16 cellular contexts compared by ENCODE assay signal in the genomic region with DNA sequence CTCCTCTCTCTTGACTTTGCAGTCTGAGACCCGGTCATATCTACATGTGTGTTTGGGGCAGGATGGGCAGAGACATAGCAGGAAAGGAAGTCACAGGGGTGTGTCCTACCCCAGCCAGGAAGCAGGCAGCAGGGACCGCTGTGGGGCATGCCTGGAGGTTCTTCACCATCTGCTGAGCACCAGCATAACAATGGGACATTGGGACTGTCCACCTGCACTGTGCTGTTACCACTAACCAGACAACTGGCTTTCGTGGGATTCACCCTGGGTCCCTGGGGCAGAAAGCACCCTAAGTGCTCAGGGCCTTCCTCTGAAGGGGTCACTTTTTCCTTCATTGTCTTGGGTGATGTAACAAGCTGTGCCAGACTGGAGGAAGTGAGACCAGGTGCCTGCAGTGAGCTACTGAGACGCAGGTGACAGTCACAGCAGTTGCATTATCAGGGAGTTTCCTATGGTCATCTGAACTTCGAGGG. TPM values are rescaled to one million over a fixed set of nuclear protein-coding genes. Genes with fewer than 3 reads are reported as not detected.
DNase-seq lines count a peak whose midpoint lies in the region; ATAC-seq and TF ChIP-seq lines count a peak whose summit lies in the region.
"Had no signal": no experiment of that assay in that cellular context is flagged by ENCODE, and none has a peak within 500 bp of the region (broad histone marks: within the 10 kb centered on the region; RNA-seq: fewer than 3 reads in every experiment).

No MANE protein-coding gene starts in this region.

- H3K27ac ChIP-seq in naive thymus-derived CD4-positive, alpha-beta T cell (ENCODE audit: low read depth, low read length), result peak overlapping the region; percentile 59
- H3K27ac ChIP-seq: sigmoid colon had no signal

- peaks cover 13% of the 10 kb centered on the region for H3K9me3 Mint-ChIP-seq in activated T-cell treated with anti-CD3 and anti-CD28 coated beads, Interleukin-2, amount 50 U/mL, for 24 hours
- H3K9me3 Mint-ChIP-seq in activated B cell treated with CpG ODN at 0.5 μM for 24 hours, result peaks cover 4% of the 10 kb centered on the region
- peaks cover 3 to 18% (median 7%) of the 10 kb centered on the region in 11 donors for H3K9me3 Mint-ChIP-seq in naive thymus-derived CD4-positive, alpha-beta T cell

- H3K27me3 ChIP-seq in naive thymus-derived CD4-positive, alpha-beta T cell (ENCODE audit: control insufficient read depth in 2 of 2, insufficient read depth in 2 of 2, low read length in 2 of 2), result no peaks in the 10 kb centered on the region
- H3K27me3 ChIP-seq: sigmoid colon had no signal

- peaks cover 24 to 28% of the 10 kb centered on the region in 2 donors for H3K4me1 ChIP-seq in naive thymus-derived CD4-positive, alpha-beta T cell (ENCODE audit: control insufficient read depth in 2 of 2, insufficient read depth in 2 of 2, low read length in 2 of 2)

- peak overlapping the region; percentile 21 for H3K4me3 ChIP-seq in naive thymus-derived CD4-positive, alpha-beta T cell (ENCODE audit: low read length)
- H3K4me3 ChIP-seq: GM23338, sigmoid colon had no signal

- CTCF ChIA-PET in activated B cell treated with CpG ODN at 0.5 μM for 24 hours (lab: Charles Lee), result no interaction called here
- CTCF ChIA-PET in naive thymus-derived CD4-positive, alpha-beta T cell (lab: Charles Lee), result interaction anchor here (1.3 kb wide), 1 partner anchor 38 kb away, joined by 5 read pairs; a partner anchor contains a TSS

- no peaks in the 10 kb centered on the region for H3K27me3 Mint-ChIP-seq in activated T-cell treated with anti-CD3 and anti-CD28 coated beads, Interleukin-2, amount 50 U/mL, for 24 hours
- no peaks in the 10 kb centered on the region for H3K27me3 Mint-ChIP-seq in activated B cell treated with CpG ODN at 0.5 μM for 24 hours
- H3K27me3 Mint-ChIP-seq in naive thymus-derived CD4-positive, alpha-beta T cell, result peaks cover 0 to 2% (median 0%) of the 10 kb centered on the region in 5 donors

- H3K9me3 ChIP-seq in naive thymus-derived CD4-positive, alpha-beta T cell (ENCODE audit: control insufficient read depth in 2 of 3, low read length in 3 of 3), result no peaks in the 10 kb centered on the region
- H3K9me3 ChIP-seq: sigmoid colon had no signal

- ATAC-seq in HG03432 (IDR thresholded peaks at IDR 0.05; ENCODE audit: unreplicated experiment) (peak; percentile 37), activated B cell treated with CpG ODN at 0.5 μM for 24 hours (ENCODE audit: low read depth) (peak; percentile 58), HG02885 (IDR thresholded peaks at IDR 0.05; ENCODE audit: poor library complexity, unreplicated experiment) (no peak)
- ATAC-seq in naive thymus-derived CD4-positive, alpha-beta T cell, result peak; percentile 67
- ATAC-seq: GM23338 had no signal

- peaks cover 8% of the 10 kb centered on the region for H3K36me3 Mint-ChIP-seq in activated T-cell treated with anti-CD3 and anti-CD28 coated beads, Interleukin-2, amount 50 U/mL, for 24 hours (ENCODE audit: low read depth)
- peaks cover 3% of the 10 kb centered on the region for H3K36me3 Mint-ChIP-seq in activated B cell treated with CpG ODN at 0.5 μM for 24 hours (ENCODE audit: low read depth)
- H3K36me3 Mint-ChIP-seq in naive thymus-derived CD4-positive, alpha-beta T cell, result peaks cover 0 to 20% (median 4%) of the 10 kb centered on the region in 5 donors

- intact Hi-C loops in activated B cell treated with CpG ODN at 0.5 μM for 24 hours (cut with micrococcal nuclease), result no loop called here
- intact Hi-C loops in naive thymus-derived CD4-positive, alpha-beta T cell (cut with micrococcal nuclease), result no loop called here

- POLR2A ChIA-PET in activated B cell treated with CpG ODN at 0.5 μM for 24 hours (lab: Charles Lee), result interaction anchor here (0.9 to 1.9 kb wide), 7 partner anchors 11 to 263 kb away, joined by 3 to 12 read pairs (median 5); a partner anchor contains a TSS
- POLR2A ChIA-PET in naive thymus-derived CD4-positive, alpha-beta T cell (lab: Charles Lee), result interaction anchor here (0.9 to 1.8 kb wide), 3 partner anchors 11 to 38 kb away, joined by 3 to 6 read pairs (median 4); a partner anchor contains a TSS

- no peak overlapping the region for H3K4me3 Mint-ChIP-seq in activated T-cell treated with anti-CD3 and anti-CD28 coated beads, Interleukin-2, amount 50 U/mL, for 24 hours
- H3K4me3 Mint-ChIP-seq in activated B cell treated with CpG ODN at 0.5 μM for 24 hours, result peak overlapping the region; percentile 25
- peak overlapping the region in 9 of 10 donors; percentile 34 to 77 (median 66) for H3K4me3 Mint-ChIP-seq in naive thymus-derived CD4-positive, alpha-beta T cell
- H3K4me3 Mint-ChIP-seq: GM23338 had no signal

- DNase-seq in activated T-cell treated with anti-CD3 and anti-CD28 coated beads, Interleukin-2, amount 50 U/mL, for 24 hours, result peak; percentile 53
- no peak for DNase-seq in activated T-cell treated with anti-CD3 and anti-CD28 coated beads, Interleukin-2, amount 50 U/mL, for 1 hour
- DNase-seq in activated B cell treated with CpG ODN at 0.5 μM for 24 hours (peak; percentile 41), mesenteric fat pad (ENCODE audit: low spot score) (no peak), NCI-H2227 (lab: John Stamatoyannopoulos, UW; ENCODE audit: unreplicated experiment) (no peak)
- DNase-seq in naive thymus-derived CD4-positive, alpha-beta T cell, result peak in 6 of 9 donors; percentile 13 to 52 (median 44)
- DNase-seq: activated CD8-positive, alpha-beta memory T cell treated with anti-CD3 and anti-CD28 coated beads, Interleukin-2, amount 50 U/mL, for 4 hours; glutamatergic neuron; midbrain; NCI-H1417 treated with DMSO at 0.1 percent for 48 hours; sigmoid colon had no signal

- TF ChIP-seq CTCF in activated B cell treated with CpG ODN at 0.5 μM for 24 hours (IDR thresholded peaks at IDR 0.05), result no peak

- peaks cover 0 to 4% (median 0%) of the 10 kb centered on the region in 3 experiments for H3K36me3 ChIP-seq in naive thymus-derived CD4-positive, alpha-beta T cell (ENCODE audit: control insufficient read depth in 2 of 3, insufficient read depth in 3 of 3, low read length in 3 of 3)
- H3K36me3 ChIP-seq: sigmoid colon had no signal

- peaks cover 31% of the 10 kb centered on the region for H3K4me1 Mint-ChIP-seq in activated T-cell treated with anti-CD3 and anti-CD28 coated beads, Interleukin-2, amount 50 U/mL, for 24 hours (ENCODE audit: low read depth)
- H3K4me1 Mint-ChIP-seq in activated B cell treated with CpG ODN at 0.5 μM for 24 hours, result peaks cover 48% of the 10 kb centered on the region
- peaks cover 4 to 50% (median 43%) of the 10 kb centered on the region in 7 donors for H3K4me1 Mint-ChIP-seq in naive thymus-derived CD4-positive, alpha-beta T cell

- H3K27ac Mint-ChIP-seq in activated T-cell treated with anti-CD3 and anti-CD28 coated beads, Interleukin-2, amount 50 U/mL, for 24 hours, result peak overlapping the region; percentile 76
- H3K27ac Mint-ChIP-seq in activated B cell treated with CpG ODN at 0.5 μM for 24 hours, result peak overlapping the region; percentile 93
- H3K27ac Mint-ChIP-seq in naive thymus-derived CD4-positive, alpha-beta T cell, result peak overlapping the region; percentile 74 to 93 (median 84)
- H3K27ac Mint-ChIP-seq: GM23338 had no signal

RNA-seq across cellular contexts. Expression of a gene that starts 2.6 kb away (rescaled TPM):
- total RNA-seq in activated B cell treated with CpG ODN at 0.5 μM for 24 hours, result 31.5 and 36.1 TPM in 2 replicates
- total RNA-seq in naive thymus-derived CD4-positive, alpha-beta T cell, result 10 to 100 TPM; 23.6 to 40.0 (median 28.4) TPM
- polyA plus RNA-seq in naive thymus-derived CD4-positive, alpha-beta T cell, result 1 to 10 TPM; 7.6 TPM
- 6.4 TPM for total RNA-seq in mesenteric fat pad

RNA-seq across cellular contexts. Expression of a gene that starts 18.9 kb away (rescaled TPM):
- total RNA-seq in activated B cell treated with CpG ODN at 0.5 μM for 24 hours (73.6 and 76.1 TPM in 2 replicates), mesenteric fat pad (63.9 TPM)
- 10 to 100 TPM; 39.0 to 98.2 (median 51.3) TPM for total RNA-seq in naive thymus-derived CD4-positive, alpha-beta T cell
- 10 to 100 TPM; 48.7 to 49.8 TPM for polyA plus RNA-seq in naive thymus-derived CD4-positive, alpha-beta T cell

RNA-seq across cellular contexts. Expression of a gene that starts 23.9 kb away (rescaled TPM):
- total RNA-seq in activated B cell treated with CpG ODN at 0.5 μM for 24 hours, result not detected in 2 replicates
- total RNA-seq in naive thymus-derived CD4-positive, alpha-beta T cell, result not detected
- not detected for polyA plus RNA-seq in naive thymus-derived CD4-positive, alpha-beta T cell
- total RNA-seq in mesenteric fat pad, result not detected
- total RNA-seq: cerebellum, GM23338, sigmoid colon had no signal
- polyA plus RNA-seq: AG04450, GM23338, sigmoid colon had no signal

RNA-seq across cellular contexts. Expression of a gene that starts 31.6 kb away (rescaled TPM):
- total RNA-seq in activated B cell treated with CpG ODN at 0.5 μM for 24 hours (0.32 TPM in 1 of 2 replicates, not detected in the other), mesenteric fat pad (0.74 TPM)
- under 1 TPM in 3 of 5 experiments, not detected in 2; 0.56 to 0.71 (median 0.70) TPM for total RNA-seq in naive thymus-derived CD4-positive, alpha-beta T cell
- under 1 TPM; 0.61 to 0.89 TPM for polyA plus RNA-seq in naive thymus-derived CD4-positive, alpha-beta T cell

RNA-seq across cellular contexts. Expression of a gene that starts 38.2 kb away (rescaled TPM):
- 334 and 401 TPM in 2 replicates for total RNA-seq in activated B cell treated with CpG ODN at 0.5 μM for 24 hours
- 100 to 1,000 TPM; 172 to 464 (median 232) TPM for total RNA-seq in naive thymus-derived CD4-positive, alpha-beta T cell
- polyA plus RNA-seq in naive thymus-derived CD4-positive, alpha-beta T cell, result 100 to 1,000 TPM; 819 to 873 TPM
- 362 TPM for total RNA-seq in mesenteric fat pad

Comparison
In these comparisons a context has a peak if more than half of its experiments do, and no peak if none do; other contexts are left out.
1. DNase-seq: peak in activated T-cell treated with anti-CD3 and anti-CD28 coated beads, Interleukin-2, amount 50 U/mL, for 24 hours (single experiment), activated B cell treated with CpG ODN at 0.5 μM for 24 hours (single experiment) and naive thymus-derived CD4-positive, alpha-beta T cell (6 of 9); none in activated T-cell treated with anti-CD3 and anti-CD28 coated beads, Interleukin-2, amount 50 U/mL, for 1 hour (single experiment), mesenteric fat pad (single experiment) and NCI-H2227 (single experiment).
2. Peak in every context shown above with its lines, with median percentiles within 50 percentile points of each other: H3K27ac Mint-ChIP-seq.